Comparison of ENCODE assay signal across 7 cellular contexts in genomic region chr1:29236743-29236992, GRCh38. TPM values are rescaled to one million over a fixed set of nuclear protein-coding genes. Genes with fewer than 3 reads are reported as not detected.
DNase-seq lines count a peak whose midpoint lies in the region; ATAC-seq, FAIRE-seq and TF ChIP-seq lines count a peak whose summit lies in the region.

No MANE protein-coding gene starts in this region.

- H3K27ac ChIP-seq in GM23338 (ENCODE audit: low read depth) = no peak overlapping the region
- H3K27ac ChIP-seq in hepatocyte = peak overlapping the region; percentile 85
- no peak overlapping the region for H3K27ac ChIP-seq in small intestine (ENCODE audit: low read depth in 1 of 2, low read length in 1 of 2)

- H4K20me1 ChIP-seq in GM23338 (replicated peaks; ENCODE audit: insufficient read depth) (no peaks in the 10 kb centered on the region), hepatocyte (ENCODE audit: insufficient read depth, poor library complexity, severe bottlenecking) (no peaks in the 10 kb centered on the region)

- H3K9me3 Mint-ChIP-seq in GM23338 = peaks cover 6% of the 10 kb centered on the region; the same call in 2 of the 3 replicates
- no peaks in the 10 kb centered on the region for H3K9me3 Mint-ChIP-seq in T-helper 2 cell treated with Interferon-gamma antibody and Interleukin-4, amounts not matched to agents 5 μg/mL and 100 μg/mL, for 36 hours

- H2AFZ ChIP-seq in GM23338 (peak overlapping the region; percentile 95), hepatocyte (peak overlapping the region; percentile 78)

- H3K27ac Mint-ChIP-seq in GM23338 = no peak overlapping the region
- H3K27ac Mint-ChIP-seq in T-helper 2 cell treated with Interferon-gamma antibody and Interleukin-4, amounts not matched to agents 5 μg/mL and 100 μg/mL, for 36 hours = peak overlapping the region; percentile 37

- TF ChIP-seq CTCF in GM23338 (conservative IDR thresholded peaks at IDR 0.05; ENCODE audit: low read depth in 2 of 2) (no peak), hepatocyte (IDR thresholded peaks at IDR 0.05; ENCODE audit: poor library complexity) (no peak)

- H3K27me3 Mint-ChIP-seq in GM23338 (ENCODE audit: insufficient read depth, low read depth, poor library complexity) = peaks cover 48% of the 10 kb centered on the region
- H3K27me3 Mint-ChIP-seq in T-helper 2 cell treated with Interferon-gamma antibody and Interleukin-4, amounts not matched to agents 5 μg/mL and 100 μg/mL, for 36 hours (ENCODE audit: low read depth) = peaks cover 62% of the 10 kb centered on the region

- peaks cover 33% of the 10 kb centered on the region for H3K4me1 Mint-ChIP-seq in GM23338
- peaks cover 16% of the 10 kb centered on the region for H3K4me1 Mint-ChIP-seq in T-helper 2 cell treated with Interferon-gamma antibody and Interleukin-4, amounts not matched to agents 5 μg/mL and 100 μg/mL, for 36 hours (ENCODE audit: low read depth)

- peaks cover 49% of the 10 kb centered on the region for H3K27me3 ChIP-seq in GM23338 (ENCODE audit: insufficient read depth)
- no peaks in the 10 kb centered on the region for H3K27me3 ChIP-seq in hepatocyte
- H3K27me3 ChIP-seq in small intestine (ENCODE audit: control insufficient read depth in 2 of 2, insufficient read depth in 2 of 2, low read length in 2 of 2) = peaks cover 8 to 15% of the 10 kb centered on the region in 2 donors

- H3K4me3 ChIP-seq in GM23338 = peak overlapping the region; percentile 88
- peak overlapping the region; percentile 36 for H3K4me3 ChIP-seq in hepatocyte
- peak overlapping the region; percentile 20 to 48 for H3K4me3 ChIP-seq in small intestine (ENCODE audit: low read depth in 1 of 2, low read length in 2 of 2)

- DNase-seq in GM23338 (ENCODE audit: low spot score) (no peak), hepatocyte (ENCODE audit: low spot score) (no peak), small intestine (no peak), ACHN (no peak)
- no peak for DNase-seq in T-helper 2 cell treated with Interferon-gamma antibody and Interleukin-4, amounts not matched to agents 5 μg/mL and 100 μg/mL, for 36 hours (ENCODE audit: low spot score)

- H3K79me2 ChIP-seq in GM23338 (replicated peaks; ENCODE audit: insufficient read depth) (peaks cover 8% of the 10 kb centered on the region; the same call in 1 of the 2 replicates), hepatocyte (peaks cover 26% of the 10 kb centered on the region)

- H3K36me3 ChIP-seq in GM23338 (ENCODE audit: insufficient read depth) = no peaks in the 10 kb centered on the region
- no peaks in the 10 kb centered on the region for H3K36me3 ChIP-seq in hepatocyte (replicated peaks; ENCODE audit: insufficient read depth, low read depth)
- no peaks in the 10 kb centered on the region for H3K36me3 ChIP-seq in small intestine (ENCODE audit: control insufficient read depth in 2 of 2, insufficient read depth in 2 of 2, low read length in 2 of 2)

- H3F3A ChIP-seq in GM23338 (replicated peaks; ENCODE audit: low read depth) = peaks cover 18% of the 10 kb centered on the region

- H3K9me2 ChIP-seq in GM23338 (ENCODE audit: insufficient read depth) = no peaks in the 10 kb centered on the region
- H3K9me2 ChIP-seq in hepatocyte (replicated peaks; ENCODE audit: insufficient read depth) = no peaks in the 10 kb centered on the region

- no peak for ATAC-seq in GM23338
- ATAC-seq in GM21619 (IDR thresholded peaks at IDR 0.05; ENCODE audit: unreplicated experiment) = no peak
- ATAC-seq in HG02885 (IDR thresholded peaks at IDR 0.05; ENCODE audit: poor library complexity, unreplicated experiment) = no peak

- H3K4me2 ChIP-seq in GM23338 = peak overlapping the region; percentile 98
- H3K4me2 ChIP-seq in hepatocyte = peak overlapping the region; percentile 80

- under 1% methylated on average over 21 of the region's 21 CpGs for WGBS in hepatocyte (ENCODE audit: low lambda C conversion rate, missing lambda C conversion rate)
- 0 to 3% (median 1%) methylated on average over 21 of the region's 21 CpGs for WGBS in small intestine, 3 donors

- peaks cover 6% of the 10 kb centered on the region; the same call in 1 of the 3 replicates for H3K36me3 Mint-ChIP-seq in GM23338 (ENCODE audit: low read depth)
- H3K36me3 Mint-ChIP-seq in T-helper 2 cell treated with Interferon-gamma antibody and Interleukin-4, amounts not matched to agents 5 μg/mL and 100 μg/mL, for 36 hours (ENCODE audit: low read depth) = peaks cover 5% of the 10 kb centered on the region

- in situ Hi-C loops in ACHN (cut with HindIII; ENCODE audit: low pct_ligation_motif_present, low pct_unique_long_range_greater_than_20kb, low sequenced_read_pairs) = no loop called here

- FAIRE-seq in small intestine (lab: Jason Lieb, UNC) = no peak

- H3K4me1 ChIP-seq in GM23338 (ENCODE audit: insufficient read depth) = peaks cover 22% of the 10 kb centered on the region
- peaks cover 18% of the 10 kb centered on the region for H3K4me1 ChIP-seq in hepatocyte (ENCODE audit: insufficient read depth)
- H3K4me1 ChIP-seq in small intestine (ENCODE audit: control insufficient read depth in 2 of 2, insufficient read depth in 1 of 2, low read depth in 1 of 2, low read length in 1 of 2) = no peaks in the 10 kb centered on the region

- H3K9me3 ChIP-seq in hepatocyte (ENCODE audit: low read depth) (no peaks in the 10 kb centered on the region), small intestine (ENCODE audit: control insufficient read depth, low read depth) (no peaks in the 10 kb centered on the region)

- peak overlapping the region; percentile 80 for H3K4me3 Mint-ChIP-seq in GM23338
- H3K4me3 Mint-ChIP-seq in T-helper 2 cell treated with Interferon-gamma antibody and Interleukin-4, amounts not matched to agents 5 μg/mL and 100 μg/mL, for 36 hours = peak overlapping the region; percentile 88

TF ChIP-seq in GM23338, 12 proteins besides CTCF, POLR2A, EP300 and RAD21 (continues in another document):
- no peak for TF ChIP-seq CREB1 (CRISPR knock-in tag; IDR thresholded peaks at IDR 0.05; ENCODE audit: low read depth)

RNA-seq across cellular contexts. Expression of gene PTPRU, which starts 0.3 kb away (rescaled TPM):
- 69.6 and 105 TPM in 2 replicates for total RNA-seq in GM23338 (2014; rRNA removed; shearing (Covaris generic))
- 7.9 and 8.0 TPM in 2 replicates for polyA plus RNA-seq in GM23338 (2016; fragmentation: Nextera tagmentation; extraction: Ambion mirVana)
- total RNA-seq in hepatocyte = 29.6 and 34.3 TPM in 2 replicates
- polyA plus RNA-seq in hepatocyte = 29.9 and 38.7 TPM in 2 replicates
- polyA plus RNA-seq in small intestine = 1 to 10 TPM in 1 of 3 donors, under 1 TPM in 1, not detected in 1; 0.27 to 4.3 TPM

RNA-seq across cellular contexts. Expression of gene MECR, which starts 5.9 kb away (rescaled TPM):
- total RNA-seq in GM23338 (2014; rRNA removed; shearing (Covaris generic)) = 14.3 and 25.7 TPM in 2 replicates
- polyA plus RNA-seq in GM23338 (2016; fragmentation: Nextera tagmentation; extraction: Ambion mirVana) (29.4 and 32.3 TPM in 2 replicates), hepatocyte (32.6 and 35.2 TPM in 2 replicates), small intestine (10 to 100 TPM in 2 of 3 donors, 1 to 10 TPM in 1; 9.7 to 20.0 (median 19.2) TPM)
- 10.8 and 14.2 TPM in 2 replicates for total RNA-seq in hepatocyte

RNA-seq across cellular contexts. Expression of gene SRSF4, which starts 55.0 kb away (rescaled TPM):
- total RNA-seq in GM23338 (2014; rRNA removed; shearing (Covaris generic)) = 54.4 and 58.4 TPM in 2 replicates
- polyA plus RNA-seq in GM23338 (2016; fragmentation: Nextera tagmentation; extraction: Ambion mirVana) = 98.3 and 98.8 TPM in 2 replicates
- 42.2 and 53.2 TPM in 2 replicates for total RNA-seq in hepatocyte
- polyA plus RNA-seq in hepatocyte = 71.4 and 84.7 TPM in 2 replicates
- polyA plus RNA-seq in small intestine = 10 to 100 TPM; 65.1 to 99.3 (median 71.9) TPM

Comparison
In these comparisons a context has a peak if more than half of its experiments do, and no peak if none do; other contexts are left out.
1. H3K4me3 ChIP-seq: peak in every context shown above with its lines; median percentile 88 in GM23338; 36 in hepatocyte; 34 in small intestine.